ENCODE assay signal across 1 cellular context in the genomic region with DNA sequence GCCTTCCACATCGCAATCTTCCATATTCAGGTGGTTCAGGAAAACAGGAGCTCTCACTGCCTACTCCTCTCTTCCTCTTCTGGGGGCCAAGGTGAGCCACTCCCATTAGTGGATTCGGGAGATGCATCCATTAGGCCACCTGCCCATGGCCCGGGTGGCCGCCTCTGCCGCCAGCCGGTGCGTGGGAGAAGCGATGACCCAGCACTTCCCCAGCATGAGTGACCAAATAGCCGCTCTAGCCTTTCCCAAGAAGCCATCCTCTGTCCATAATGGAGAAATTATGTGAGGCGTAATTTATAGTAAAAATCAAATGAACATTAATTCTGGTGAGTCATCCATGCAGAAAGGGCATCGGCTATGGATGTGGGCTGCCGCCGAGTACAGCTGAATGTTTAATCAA.
TF ChIP-seq lines count a peak whose summit lies in the region.

No MANE protein-coding gene starts in this region.

TF ChIP-seq in K562, 482 proteins besides CTCF, POLR2A, EP300 and RAD21:
- TF ChIP-seq ZNF316 (IDR thresholded peaks at IDR 0.05) (0 out of 2 replicates have a peak, but pooled peaks have one; percentile 23), SAFB2 (IDR thresholded peaks at IDR 0.05; ENCODE audit: borderline replicate concordance, low read depth, low read length, severe bottlenecking) (no peak), KLF6 (CRISPR knock-in tag; IDR thresholded peaks at IDR 0.05; ENCODE audit: borderline replicate concordance) (no peak), SUPT5H (IDR thresholded peaks at IDR 0.05) (no peak), ZNF146 (CRISPR knock-in tag; IDR thresholded peaks at IDR 0.05; ENCODE audit: unreplicated experiment) (no peak), ESRRB (CRISPR knock-in tag; IDR thresholded peaks at IDR 0.05; ENCODE audit: borderline replicate concordance) (no peak), NCOA4 (IDR thresholded peaks at IDR 0.05; ENCODE audit: partially characterized antibody) (no peak), MEF2D (tag; conservative IDR thresholded peaks at IDR 0.05; ENCODE audit: low read depth) (no peak), EGR1 (conservative IDR thresholded peaks at IDR 0.05) (peak; percentile 59), GTF2E2 (tag; IDR thresholded peaks at IDR 0.05) (no peak), C11orf30 (IDR thresholded peaks at IDR 0.05; ENCODE audit: low read depth) (0 out of 2 replicates have a peak, but pooled peaks have one; percentile 39), POLR2AphosphoS5 (IDR thresholded peaks at IDR 0.05; ENCODE audit: control insufficient read depth, insufficient read depth, low read depth, low read length) (no peak), EP400 (IDR thresholded peaks at IDR 0.05) (no peak), ZNF695 (CRISPR knock-in tag; IDR thresholded peaks at IDR 0.05) (no peak), CREBBP (IDR thresholded peaks at IDR 0.05; ENCODE audit: low read depth, low read length) (no peak), NFE2 (IDR thresholded peaks at IDR 0.05; ENCODE audit: low read depth) (peak; percentile 63)
- TF ChIP-seq, protein P1, sequence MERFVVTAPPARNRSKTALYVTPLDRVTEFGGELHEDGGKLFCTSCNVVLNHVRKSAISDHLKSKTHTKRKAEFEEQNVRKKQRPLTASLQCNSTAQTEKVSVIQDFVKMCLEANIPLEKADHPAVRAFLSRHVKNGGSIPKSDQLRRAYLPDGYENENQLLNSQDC (CRISPR knock-in tag; IDR thresholded peaks at IDR 0.05) = no peak
- TF ChIP-seq, protein P2, sequence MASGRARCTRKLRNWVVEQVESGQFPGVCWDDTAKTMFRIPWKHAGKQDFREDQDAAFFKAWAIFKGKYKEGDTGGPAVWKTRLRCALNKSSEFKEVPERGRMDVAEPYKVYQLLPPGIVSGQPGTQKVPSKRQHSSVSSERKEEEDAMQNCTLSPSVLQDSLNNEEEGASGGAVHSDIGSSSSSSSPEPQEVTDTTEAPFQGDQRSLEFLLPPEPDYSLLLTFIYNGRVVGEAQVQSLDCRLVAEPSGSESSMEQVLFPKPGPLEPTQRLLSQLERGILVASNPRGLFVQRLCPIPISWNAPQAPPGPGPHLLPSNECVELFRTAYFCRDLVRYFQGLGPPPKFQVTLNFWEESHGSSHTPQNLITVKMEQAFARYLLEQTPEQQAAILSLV (tag; IDR thresholded peaks at IDR 0.05) = no peak
- TF ChIP-seq, protein P3, sequence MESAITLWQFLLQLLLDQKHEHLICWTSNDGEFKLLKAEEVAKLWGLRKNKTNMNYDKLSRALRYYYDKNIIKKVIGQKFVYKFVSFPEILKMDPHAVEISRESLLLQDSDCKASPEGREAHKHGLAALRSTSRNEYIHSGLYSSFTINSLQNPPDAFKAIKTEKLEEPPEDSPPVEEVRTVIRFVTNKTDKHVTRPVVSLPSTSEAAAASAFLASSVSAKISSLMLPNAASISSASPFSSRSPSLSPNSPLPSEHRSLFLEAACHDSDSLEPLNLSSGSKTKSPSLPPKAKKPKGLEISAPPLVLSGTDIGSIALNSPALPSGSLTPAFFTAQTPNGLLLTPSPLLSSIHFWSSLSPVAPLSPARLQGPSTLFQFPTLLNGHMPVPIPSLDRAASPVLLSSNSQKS (CRISPR knock-in tag; IDR thresholded peaks at IDR 0.05) = no peak
- TF ChIP-seq, protein P4, sequence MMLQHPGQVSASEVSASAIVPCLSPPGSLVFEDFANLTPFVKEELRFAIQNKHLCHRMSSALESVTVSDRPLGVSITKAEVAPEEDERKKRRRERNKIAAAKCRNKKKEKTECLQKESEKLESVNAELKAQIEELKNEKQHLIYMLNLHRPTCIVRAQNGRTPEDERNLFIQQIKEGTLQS (IDR thresholded peaks at IDR 0.05) = no peak
- TF ChIP-seq, protein P4 (CRISPR knock-in tag; conservative IDR thresholded peaks at IDR 0.05) = no peak
- TF ChIP-seq, protein P5, sequence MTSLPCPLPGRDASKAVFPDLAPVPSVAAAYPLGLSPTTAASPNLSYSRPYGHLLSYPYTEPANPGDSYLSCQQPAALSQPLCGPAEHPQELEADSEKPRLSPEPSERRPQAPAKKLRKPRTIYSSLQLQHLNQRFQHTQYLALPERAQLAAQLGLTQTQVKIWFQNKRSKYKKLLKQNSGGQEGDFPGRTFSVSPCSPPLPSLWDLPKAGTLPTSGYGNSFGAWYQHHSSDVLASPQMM (CRISPR knock-in tag; IDR thresholded peaks at IDR 0.05) = no peak
- TF ChIP-seq, protein P6, sequence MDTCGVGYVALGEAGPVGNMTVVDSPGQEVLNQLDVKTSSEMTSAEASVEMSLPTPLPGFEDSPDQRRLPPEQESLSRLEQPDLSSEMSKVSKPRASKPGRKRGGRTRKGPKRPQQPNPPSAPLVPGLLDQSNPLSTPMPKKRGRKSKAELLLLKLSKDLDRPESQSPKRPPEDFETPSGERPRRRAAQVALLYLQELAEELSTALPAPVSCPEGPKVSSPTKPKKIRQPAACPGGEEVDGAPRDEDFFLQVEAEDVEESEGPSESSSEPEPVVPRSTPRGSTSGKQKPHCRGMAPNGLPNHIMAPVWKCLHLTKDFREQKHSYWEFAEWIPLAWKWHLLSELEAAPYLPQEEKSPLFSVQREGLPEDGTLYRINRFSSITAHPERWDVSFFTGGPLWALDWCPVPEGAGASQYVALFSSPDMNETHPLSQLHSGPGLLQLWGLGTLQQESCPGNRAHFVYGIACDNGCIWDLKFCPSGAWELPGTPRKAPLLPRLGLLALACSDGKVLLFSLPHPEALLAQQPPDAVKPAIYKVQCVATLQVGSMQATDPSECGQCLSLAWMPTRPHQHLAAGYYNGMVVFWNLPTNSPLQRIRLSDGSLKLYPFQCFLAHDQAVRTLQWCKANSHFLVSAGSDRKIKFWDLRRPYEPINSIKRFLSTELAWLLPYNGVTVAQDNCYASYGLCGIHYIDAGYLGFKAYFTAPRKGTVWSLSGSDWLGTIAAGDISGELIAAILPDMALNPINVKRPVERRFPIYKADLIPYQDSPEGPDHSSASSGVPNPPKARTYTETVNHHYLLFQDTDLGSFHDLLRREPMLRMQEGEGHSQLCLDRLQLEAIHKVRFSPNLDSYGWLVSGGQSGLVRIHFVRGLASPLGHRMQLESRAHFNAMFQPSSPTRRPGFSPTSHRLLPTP (IDR thresholded peaks at IDR 0.05; ENCODE audit: borderline replicate concordance, extremely low read depth, insufficient read length) = no peak
- TF ChIP-seq, protein P7, sequence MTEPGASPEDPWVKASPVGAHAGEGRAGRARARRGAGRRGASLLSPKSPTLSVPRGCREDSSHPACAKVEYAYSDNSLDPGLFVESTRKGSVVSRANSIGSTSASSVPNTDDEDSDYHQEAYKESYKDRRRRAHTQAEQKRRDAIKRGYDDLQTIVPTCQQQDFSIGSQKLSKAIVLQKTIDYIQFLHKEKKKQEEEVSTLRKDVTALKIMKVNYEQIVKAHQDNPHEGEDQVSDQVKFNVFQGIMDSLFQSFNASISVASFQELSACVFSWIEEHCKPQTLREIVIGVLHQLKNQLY (CRISPR knock-in tag; conservative IDR thresholded peaks at IDR 0.05) = no peak
- TF ChIP-seq, protein P8, sequence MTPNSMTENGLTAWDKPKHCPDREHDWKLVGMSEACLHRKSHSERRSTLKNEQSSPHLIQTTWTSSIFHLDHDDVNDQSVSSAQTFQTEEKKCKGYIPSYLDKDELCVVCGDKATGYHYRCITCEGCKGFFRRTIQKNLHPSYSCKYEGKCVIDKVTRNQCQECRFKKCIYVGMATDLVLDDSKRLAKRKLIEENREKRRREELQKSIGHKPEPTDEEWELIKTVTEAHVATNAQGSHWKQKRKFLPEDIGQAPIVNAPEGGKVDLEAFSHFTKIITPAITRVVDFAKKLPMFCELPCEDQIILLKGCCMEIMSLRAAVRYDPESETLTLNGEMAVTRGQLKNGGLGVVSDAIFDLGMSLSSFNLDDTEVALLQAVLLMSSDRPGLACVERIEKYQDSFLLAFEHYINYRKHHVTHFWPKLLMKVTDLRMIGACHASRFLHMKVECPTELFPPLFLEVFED (CRISPR knock-in tag; conservative IDR thresholded peaks at IDR 0.05) = no peak
